ENCODE assay signal across 7 cellular contexts in the genomic region with DNA sequence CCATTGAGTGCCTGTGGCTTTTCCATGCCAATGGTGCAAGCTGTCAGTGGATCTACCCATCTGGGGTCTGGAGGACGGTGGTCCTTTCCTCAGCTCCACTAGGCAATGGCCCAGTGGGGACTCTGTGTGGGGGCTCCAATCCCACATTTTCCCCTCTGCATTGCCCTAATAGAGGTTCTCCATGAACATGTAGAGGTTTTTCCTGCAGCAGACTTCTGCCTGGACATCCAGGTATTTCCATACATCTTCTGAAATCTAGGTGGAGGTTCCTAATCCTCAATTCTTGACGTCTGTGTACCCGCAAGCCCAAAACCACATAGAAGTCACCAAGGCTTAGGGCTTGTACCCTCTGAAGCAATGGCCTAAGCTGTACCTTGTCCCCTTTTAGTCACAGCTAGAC.
"Had no signal": no experiment of that assay in that cellular context is flagged by ENCODE, and none has a peak within 500 bp of the region (broad histone marks: within the 10 kb centered on the region; RNA-seq: fewer than 3 reads in every experiment).

No MANE protein-coding gene starts in this region.

- H3K9ac ChIP-seq: KMS-11 had no signal

- H3K4me2 ChIP-seq: KMS-11 had no signal

- DNase-seq: IMR-90, KBM-7, KG1 had no signal

- H3K27ac ChIP-seq: HL-60, KMS-11 had no signal

- FAIRE-seq: HepG2, HTR-8/SVneo had no signal

- ATAC-seq: HepG2 had no signal
